ENCODE assay signal across 16 cellular contexts in genomic region chr4:156193800-156194199, GRCh38.
DNase-seq lines count a peak whose midpoint lies in the region; ATAC-seq, FAIRE-seq and TF ChIP-seq lines count a peak whose summit lies in the region.
"Had no signal": no experiment of that assay in that cellular context is flagged by ENCODE, and none has a peak within 500 bp of the region (broad histone marks: within the 10 kb centered on the region; RNA-seq: fewer than 3 reads in every experiment).

No MANE protein-coding gene starts in this region.

- H3K4me2 ChIP-seq in astrocyte (ENCODE audit: low read length) = no peak overlapping the region
- H3K4me2 ChIP-seq: SK-N-SH had no signal

- H3K4me3 Mint-ChIP-seq in astrocyte (ENCODE audit: unreplicated experiment) = no peak overlapping the region
- H3K4me3 Mint-ChIP-seq in activated T-helper 2 cell treated with anti-CD3 and anti-CD28 coated beads, Interferon-gamma antibody, Interleukin-2, Interleukin-4, amounts not matched to agents 10 μg/mL and 5 μg/mL and 100 μg/mL, durations not matched to agents 14 hours and 24 hours and 36 hours (ENCODE audit: low read depth) = no peak overlapping the region
- H3K4me3 Mint-ChIP-seq: CD8-positive, alpha-beta T cell; naive thymus-derived CD4-positive, alpha-beta T cell had no signal

- H2AFZ ChIP-seq in astrocyte (ENCODE audit: low read depth, low read length) = no peak overlapping the region

- no peak for DNase-seq in GM19239 (ENCODE audit: insufficient read length, low spot score)
- peak; percentile 65 for DNase-seq in NCI-H1092 treated with DMSO at 0.1 percent for 48 hours (lab: John Stamatoyannopoulos, UW)
- peak; percentile 43 for DNase-seq in astrocyte (ENCODE audit: low read depth)
- peak; percentile 57 for DNase-seq in occipital lobe (lab: John Stamatoyannopoulos, UW)
- DNase-seq in activated T-helper 2 cell treated with anti-CD3 and anti-CD28 coated beads, Interferon-gamma antibody, Interleukin-2, Interleukin-4, amounts not matched to agents 10 μg/mL and 5 μg/mL and 100 μg/mL, durations not matched to agents 14 hours and 24 hours and 36 hours (ENCODE audit: low spot score) = no peak
- no peak for DNase-seq in cerebellar cortex (ENCODE audit: low spot score)
- no peak for DNase-seq in stimulated activated CD4-positive, alpha-beta T cell treated with anti-CD3 and anti-CD28 coated beads, Interleukin-4, amount 100 ng/mL, for 24 hours
- DNase-seq: activated CD8-positive, alpha-beta memory T cell treated with anti-CD3 and anti-CD28 coated beads for 24 hours; CD8-positive, alpha-beta T cell; left ventricle myocardium inferior; naive thymus-derived CD4-positive, alpha-beta T cell; NCI-H1048; NK-92 treated with Interleukin-12 subunit alpha and Interleukin-12 subunit beta, amount 100 ng/mL, for 24 hours; SK-N-SH; stimulated activated CD4-positive, alpha-beta T cell treated with anti-CD3 and anti-CD28 coated beads, Interleukin-1b, Interleukin-23, amount 100 ng/mL, for 48 hours had no signal

- H3K4me3 ChIP-seq in astrocyte (ENCODE audit: insufficient read depth, low read depth, low read length) = no peak overlapping the region
- H3K4me3 ChIP-seq: left ventricle myocardium inferior had no signal

- H3K36me3 Mint-ChIP-seq in astrocyte (ENCODE audit: low read depth, unreplicated experiment) = no peaks in the 10 kb centered on the region
- H3K36me3 Mint-ChIP-seq in activated T-helper 2 cell treated with anti-CD3 and anti-CD28 coated beads, Interferon-gamma antibody, Interleukin-2, Interleukin-4, amounts not matched to agents 10 μg/mL and 5 μg/mL and 100 μg/mL, durations not matched to agents 14 hours and 24 hours and 36 hours (ENCODE audit: low read depth) = no peaks in the 10 kb centered on the region
- H3K36me3 Mint-ChIP-seq: CD8-positive, alpha-beta T cell; naive thymus-derived CD4-positive, alpha-beta T cell had no signal

- no peaks in the 10 kb centered on the region for H3K27me3 Mint-ChIP-seq in astrocyte (ENCODE audit: low read depth, unreplicated experiment)
- H3K27me3 Mint-ChIP-seq in activated T-helper 2 cell treated with anti-CD3 and anti-CD28 coated beads, Interferon-gamma antibody, Interleukin-2, Interleukin-4, amounts not matched to agents 10 μg/mL and 5 μg/mL and 100 μg/mL, durations not matched to agents 14 hours and 24 hours and 36 hours (ENCODE audit: low read depth) = no peaks in the 10 kb centered on the region
- H3K27me3 Mint-ChIP-seq: naive thymus-derived CD4-positive, alpha-beta T cell had no signal

- no peak overlapping the region for H3K9ac ChIP-seq in astrocyte (ENCODE audit: low read length)
- H3K9ac ChIP-seq: SK-N-SH had no signal

- H3K4me1 Mint-ChIP-seq in astrocyte (ENCODE audit: low read depth, unreplicated experiment) = peaks cover 34% of the 10 kb centered on the region
- H3K4me1 Mint-ChIP-seq in activated T-helper 2 cell treated with anti-CD3 and anti-CD28 coated beads, Interferon-gamma antibody, Interleukin-2, Interleukin-4, amounts not matched to agents 10 μg/mL and 5 μg/mL and 100 μg/mL, durations not matched to agents 14 hours and 24 hours and 36 hours (ENCODE audit: low read depth) = no peaks in the 10 kb centered on the region
- H3K4me1 Mint-ChIP-seq: naive thymus-derived CD4-positive, alpha-beta T cell had no signal

- peaks cover 8% of the 10 kb centered on the region for H3K4me1 ChIP-seq in astrocyte (ENCODE audit: insufficient read depth, low read length)
- H3K4me1 ChIP-seq: left ventricle myocardium inferior had no signal

- H3K79me2 ChIP-seq in astrocyte (ENCODE audit: insufficient read depth, low read length) = no peaks in the 10 kb centered on the region

- no peaks in the 10 kb centered on the region for H3K27me3 ChIP-seq in astrocyte (ENCODE audit: insufficient read depth, low read length)

- peaks cover 4% of the 10 kb centered on the region for H3K9me3 Mint-ChIP-seq in astrocyte (ENCODE audit: unreplicated experiment)
- no peaks in the 10 kb centered on the region for H3K9me3 Mint-ChIP-seq in activated T-helper 2 cell treated with anti-CD3 and anti-CD28 coated beads, Interferon-gamma antibody, Interleukin-2, Interleukin-4, amounts not matched to agents 10 μg/mL and 5 μg/mL and 100 μg/mL, durations not matched to agents 14 hours and 24 hours and 36 hours
- H3K9me3 Mint-ChIP-seq: CD8-positive, alpha-beta T cell had no signal

- no peak overlapping the region for H3K27ac ChIP-seq in astrocyte (ENCODE audit: low read depth, low read length)
- H3K27ac ChIP-seq: left ventricle myocardium inferior had no signal

- no peaks in the 10 kb centered on the region for H4K20me1 ChIP-seq in astrocyte (ENCODE audit: insufficient read depth, low read length)

- intact Hi-C loops in activated T-helper 2 cell treated with anti-CD3 and anti-CD28 coated beads, Interferon-gamma antibody, Interleukin-2, Interleukin-4, amounts not matched to agents 10 μg/mL and 5 μg/mL and 100 μg/mL, durations not matched to agents 14 hours and 24 hours and 36 hours (cut with micrococcal nuclease) = no loop called here

- peak; percentile 54 for FAIRE-seq in GM19239 (lab: Jason Lieb, UNC)
- no peak for FAIRE-seq in astrocyte (lab: Jason Lieb, UNC)

- H3K9me3 ChIP-seq in astrocyte (ENCODE audit: insufficient read depth, low read depth, low read length) = no peaks in the 10 kb centered on the region
- H3K9me3 ChIP-seq: left ventricle myocardium inferior, SK-N-SH had no signal

- H3K27ac Mint-ChIP-seq in astrocyte (ENCODE audit: unreplicated experiment) = no peak overlapping the region
- no peak overlapping the region for H3K27ac Mint-ChIP-seq in activated T-helper 2 cell treated with anti-CD3 and anti-CD28 coated beads, Interferon-gamma antibody, Interleukin-2, Interleukin-4, amounts not matched to agents 10 μg/mL and 5 μg/mL and 100 μg/mL, durations not matched to agents 14 hours and 24 hours and 36 hours
- H3K27ac Mint-ChIP-seq: CD8-positive, alpha-beta T cell; naive thymus-derived CD4-positive, alpha-beta T cell had no signal

- no peak for ATAC-seq in HG03025 (IDR thresholded peaks at IDR 0.05; ENCODE audit: low FRiP score, unreplicated experiment)
- ATAC-seq: CD8-positive, alpha-beta T cell; naive thymus-derived CD4-positive, alpha-beta T cell had no signal

- TF ChIP-seq CTCF in astrocyte (IDR thresholded peaks at IDR 0.05; ENCODE audit: insufficient read depth, low read depth, low read length) = no peak

- no peaks in the 10 kb centered on the region for H3K36me3 ChIP-seq in astrocyte (ENCODE audit: insufficient read depth, low read length)
- H3K36me3 ChIP-seq: left ventricle myocardium inferior had no signal

Comparison
In these comparisons a context has a peak if more than half of its experiments do, and no peak if none do; other contexts are left out.
1. DNase-seq: peak in NCI-H1092 treated with DMSO at 0.1 percent for 48 hours (single experiment), astrocyte (single experiment) and occipital lobe (single experiment); none in GM19239 (single experiment), activated T-helper 2 cell treated with anti-CD3 and anti-CD28 coated beads, Interferon-gamma antibody, Interleukin-2, Interleukin-4, amounts not matched to agents 10 μg/mL and 5 μg/mL and 100 μg/mL, durations not matched to agents 14 hours and 24 hours and 36 hours (single experiment), cerebellar cortex (single experiment) and stimulated activated CD4-positive, alpha-beta T cell treated with anti-CD3 and anti-CD28 coated beads, Interleukin-4, amount 100 ng/mL, for 24 hours (single experiment).